1 cellular context compared by ENCODE assay signal in genomic region chr1:107622975-107623374, GRCh38.
TF ChIP-seq lines count a peak whose summit lies in the region.

No MANE protein-coding gene starts in this region.

TF ChIP-seq in HepG2, 621 proteins besides CTCF, POLR2A, EP300 and RAD21 (continued from another document):
- TF ChIP-seq THAP8 (CRISPR knock-in tag; IDR thresholded peaks at IDR 0.05; ENCODE audit: borderline replicate concordance): no peak
